1 cellular context compared by ENCODE assay signal in the genomic region with DNA sequence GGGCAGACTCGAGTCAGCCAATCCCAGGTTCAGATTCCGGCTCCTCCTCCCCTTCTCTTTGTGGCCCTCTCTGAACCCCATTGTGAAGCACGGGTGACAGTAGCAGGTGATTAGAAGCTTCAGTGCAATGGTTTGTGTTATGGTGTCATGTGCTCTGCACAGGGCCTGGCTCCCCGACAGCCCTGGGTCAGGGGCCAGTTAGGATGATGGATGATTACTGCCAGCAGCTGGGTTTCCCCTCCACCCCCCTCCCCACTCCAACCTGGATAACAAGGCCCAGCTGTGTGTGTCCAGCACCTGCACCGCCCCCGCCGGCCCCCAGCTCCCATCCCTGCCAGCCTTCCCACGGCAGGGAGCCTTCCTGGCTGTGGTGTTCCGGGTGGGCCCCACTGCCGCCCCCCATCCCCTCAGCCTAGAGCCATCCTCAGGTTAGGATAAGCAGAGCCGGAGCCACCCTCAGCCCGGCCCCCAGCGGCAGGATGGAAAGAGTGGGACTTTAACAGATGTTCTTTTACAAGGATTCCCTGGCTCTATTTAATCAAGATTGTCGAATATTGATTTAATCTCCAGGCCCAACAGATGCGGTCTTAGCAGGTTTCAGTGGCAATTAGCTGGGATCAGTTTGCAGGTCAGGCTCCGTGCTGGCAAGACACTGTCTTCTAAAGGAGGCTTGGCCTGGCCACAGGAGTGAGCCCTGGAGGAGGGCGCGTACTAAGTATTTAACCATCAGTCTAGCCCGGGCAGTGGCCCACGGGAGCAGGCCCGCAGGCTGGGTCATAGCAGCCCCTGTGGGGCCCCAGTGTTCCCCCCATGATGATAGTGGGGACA.
A peak's percentile ranks its signal among the peaks of the same experiment; 100 is the strongest.
TF ChIP-seq lines count a peak whose summit lies in the region.

No MANE protein-coding gene starts in this region.

TF ChIP-seq in HEK293, 187 proteins besides CTCF, POLR2A, EP300 and RAD21 (continued from another document):
- TF ChIP-seq, protein P1, sequence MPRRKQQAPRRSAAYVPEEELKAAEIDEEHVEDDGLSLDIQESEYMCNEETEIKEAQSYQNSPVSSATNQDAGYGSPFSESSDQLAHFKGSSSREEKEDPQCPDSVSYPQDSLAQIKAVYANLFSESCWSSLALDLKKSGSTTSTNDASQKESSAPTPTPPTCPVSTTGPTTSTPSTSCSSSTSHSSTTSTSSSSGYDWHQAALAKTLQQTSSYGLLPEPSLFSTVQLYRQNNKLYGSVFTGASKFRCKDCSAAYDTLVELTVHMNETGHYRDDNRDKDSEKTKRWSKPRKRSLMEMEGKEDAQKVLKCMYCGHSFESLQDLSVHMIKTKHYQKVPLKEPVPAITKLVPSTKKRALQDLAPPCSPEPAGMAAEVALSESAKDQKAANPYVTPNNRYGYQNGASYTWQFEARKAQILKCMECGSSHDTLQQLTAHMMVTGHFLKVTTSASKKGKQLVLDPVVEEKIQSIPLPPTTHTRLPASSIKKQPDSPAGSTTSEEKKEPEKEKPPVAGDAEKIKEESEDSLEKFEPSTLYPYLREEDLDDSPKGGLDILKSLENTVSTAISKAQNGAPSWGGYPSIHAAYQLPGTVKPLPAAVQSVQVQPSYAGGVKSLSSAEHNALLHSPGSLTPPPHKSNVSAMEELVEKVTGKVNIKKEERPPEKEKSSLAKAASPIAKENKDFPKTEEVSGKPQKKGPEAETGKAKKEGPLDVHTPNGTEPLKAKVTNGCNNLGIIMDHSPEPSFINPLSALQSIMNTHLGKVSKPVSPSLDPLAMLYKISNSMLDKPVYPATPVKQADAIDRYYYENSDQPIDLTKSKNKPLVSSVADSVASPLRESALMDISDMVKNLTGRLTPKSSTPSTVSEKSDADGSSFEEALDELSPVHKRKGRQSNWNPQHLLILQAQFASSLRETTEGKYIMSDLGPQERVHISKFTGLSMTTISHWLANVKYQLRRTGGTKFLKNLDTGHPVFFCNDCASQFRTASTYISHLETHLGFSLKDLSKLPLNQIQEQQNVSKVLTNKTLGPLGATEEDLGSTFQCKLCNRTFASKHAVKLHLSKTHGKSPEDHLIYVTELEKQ (tag by site-specific recombination; IDR thresholded peaks at IDR 0.05; ENCODE audit: borderline replicate concordance) = no peak
- TF ChIP-seq SP7 (tag by site-specific recombination; IDR thresholded peaks at IDR 0.05) (peak; percentile 42; the same call in 1 of the 2 replicates), ZFP69B (tag by site-specific recombination; IDR thresholded peaks at IDR 0.05) (peak; percentile 93), ZNF600 (tag by site-specific recombination; IDR thresholded peaks at IDR 0.05) (peak; percentile 70; the same call in 1 of the 2 replicates), GLIS2 (tag by site-specific recombination; IDR thresholded peaks at IDR 0.05) (peak; percentile 68), ZNF335 (tag by site-specific recombination; conservative IDR thresholded peaks at IDR 0.05) (no peak)
- TF ChIP-seq, protein P2, sequence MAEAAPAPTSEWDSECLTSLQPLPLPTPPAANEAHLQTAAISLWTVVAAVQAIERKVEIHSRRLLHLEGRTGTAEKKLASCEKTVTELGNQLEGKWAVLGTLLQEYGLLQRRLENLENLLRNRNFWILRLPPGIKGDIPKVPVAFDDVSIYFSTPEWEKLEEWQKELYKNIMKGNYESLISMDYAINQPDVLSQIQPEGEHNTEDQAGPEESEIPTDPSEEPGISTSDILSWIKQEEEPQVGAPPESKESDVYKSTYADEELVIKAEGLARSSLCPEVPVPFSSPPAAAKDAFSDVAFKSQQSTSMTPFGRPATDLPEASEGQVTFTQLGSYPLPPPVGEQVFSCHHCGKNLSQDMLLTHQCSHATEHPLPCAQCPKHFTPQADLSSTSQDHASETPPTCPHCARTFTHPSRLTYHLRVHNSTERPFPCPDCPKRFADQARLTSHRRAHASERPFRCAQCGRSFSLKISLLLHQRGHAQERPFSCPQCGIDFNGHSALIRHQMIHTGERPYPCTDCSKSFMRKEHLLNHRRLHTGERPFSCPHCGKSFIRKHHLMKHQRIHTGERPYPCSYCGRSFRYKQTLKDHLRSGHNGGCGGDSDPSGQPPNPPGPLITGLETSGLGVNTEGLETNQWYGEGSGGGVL (tag by site-specific recombination; IDR thresholded peaks at IDR 0.05) = peak; percentile 57; the same call in 1 of the 2 replicates
